Comparison of ENCODE assay signal across 8 cellular contexts in genomic region chr12:53452159-53453077, GRCh38. TPM values are rescaled to one million over a fixed set of nuclear protein-coding genes. Genes with fewer than 3 reads are reported as not detected.
A peak's percentile ranks its signal among the peaks of the same experiment; 100 is the strongest.
DNase-seq lines count a peak whose midpoint lies in the region; ATAC-seq and TF ChIP-seq lines count a peak whose summit lies in the region.

No MANE protein-coding gene starts in this region.

- H3K36me3 Mint-ChIP-seq in activated T-cell treated with anti-CD3 and anti-CD28 coated beads, Interleukin-2, amount 50 U/mL, for 4 hours (ENCODE audit: insufficient read depth) = peaks cover 41% of the 10 kb centered on the region

- 1% methylated on average over 43 to 69 of the region's 82 CpGs for WGBS in esophagus, 2 donors

- peak overlapping the region; percentile 99 for H3K4me2 ChIP-seq in OCI-LY1 (ENCODE audit: low read length)

- H3K9ac ChIP-seq in OCI-LY1 (ENCODE audit: low read length) (peak overlapping the region; percentile 100), mucosa of stomach (ENCODE audit: low read length) (peak overlapping the region; percentile 92)

- H3K4me1 ChIP-seq in OCI-LY1 (ENCODE audit: insufficient read depth, low read length, severe bottlenecking) (peaks cover 34% of the 10 kb centered on the region), esophagus (ENCODE audit: control insufficient read depth in 2 of 2, insufficient read depth in 2 of 2, low read length in 1 of 2) (peaks cover 0 to 3% of the 10 kb centered on the region in 2 donors), mucosa of stomach (ENCODE audit: control insufficient read depth, insufficient read depth, low read length) (peaks cover 5% of the 10 kb centered on the region)

- no peaks in the 10 kb centered on the region for H3K9me2 ChIP-seq in OCI-LY1 (ENCODE audit: low read depth, low read length)

- H3K27me3 ChIP-seq in OCI-LY1 (ENCODE audit: insufficient read depth, low read length) (no peaks in the 10 kb centered on the region), esophagus (ENCODE audit: control insufficient read depth in 1 of 2, insufficient read depth in 2 of 2, low read length in 2 of 2) (no peaks in the 10 kb centered on the region), mucosa of stomach (ENCODE audit: control insufficient read depth, insufficient read depth, low read length) (no peaks in the 10 kb centered on the region)

- peaks cover 38% of the 10 kb centered on the region for H3K79me2 ChIP-seq in OCI-LY1 (ENCODE audit: insufficient read depth, low read length)

- no peaks in the 10 kb centered on the region for H3K9me3 Mint-ChIP-seq in activated T-cell treated with anti-CD3 and anti-CD28 coated beads, Interleukin-2, amount 50 U/mL, for 4 hours

- H2AFZ ChIP-seq in OCI-LY1 (ENCODE audit: low read length) = no peak overlapping the region

- H3F3A ChIP-seq in OCI-LY1 (ENCODE audit: insufficient read depth, low read length) = no peaks in the 10 kb centered on the region

- H3K27ac ChIP-seq in OCI-LY1 (ENCODE audit: low read depth, low read length, poor library complexity, severe bottlenecking) (peak overlapping the region; percentile 88), esophagus (ENCODE audit: low read depth in 2 of 2, low read length in 1 of 2) (peak overlapping the region; percentile 97 to 99)

- H3K27me3 Mint-ChIP-seq in activated T-cell treated with anti-CD3 and anti-CD28 coated beads, Interleukin-2, amount 50 U/mL, for 4 hours (ENCODE audit: low read depth) = no peaks in the 10 kb centered on the region

- peak; percentile 39 for TF ChIP-seq CTCF in GM10266 (IDR thresholded peaks at IDR 0.05; ENCODE audit: control insufficient read depth, insufficient read depth, low read depth, missing control alignments)
- peak; percentile 60 for TF ChIP-seq CTCF in OCI-LY1 (IDR thresholded peaks at IDR 0.05; ENCODE audit: low read length)

- H3K9me3 ChIP-seq in OCI-LY1 (ENCODE audit: low read length) (no peaks in the 10 kb centered on the region), esophagus (ENCODE audit: control insufficient read depth in 2 of 2, insufficient read depth in 1 of 2, low read depth in 1 of 2, low read length in 1 of 2) (no peaks in the 10 kb centered on the region), mucosa of stomach (ENCODE audit: control insufficient read depth, low read length) (no peaks in the 10 kb centered on the region)

- peaks cover 19% of the 10 kb centered on the region for H4K20me1 ChIP-seq in OCI-LY1 (ENCODE audit: insufficient read depth, low read length)

- ATAC-seq in activated T-cell treated with anti-CD3 and anti-CD28 coated beads, Interleukin-2, amount 50 U/mL, for 4 hours = peak; percentile 41 to 43

- H3K4me3 ChIP-seq in OCI-LY1 (ENCODE audit: low read depth, low read length, poor library complexity, severe bottlenecking) (peak overlapping the region; percentile 99), esophagus (ENCODE audit: low read depth in 1 of 2, low read length in 2 of 2) (peak overlapping the region; percentile 81 to 85), mucosa of stomach (ENCODE audit: low read length) (peak overlapping the region; percentile 61)

- H3K4me1 Mint-ChIP-seq in activated T-cell treated with anti-CD3 and anti-CD28 coated beads, Interleukin-2, amount 50 U/mL, for 4 hours (ENCODE audit: low read depth) = peaks cover 35% of the 10 kb centered on the region

- H3K4me3 Mint-ChIP-seq in activated T-cell treated with anti-CD3 and anti-CD28 coated beads, Interleukin-2, amount 50 U/mL, for 4 hours = peak overlapping the region; percentile 92

- peaks cover 64% of the 10 kb centered on the region for H3K36me3 ChIP-seq in OCI-LY1 (ENCODE audit: insufficient read depth, low read length)
- H3K36me3 ChIP-seq in esophagus (ENCODE audit: control insufficient read depth in 2 of 2, insufficient read depth in 2 of 2, low read length in 1 of 2) = peaks cover 8 to 16% of the 10 kb centered on the region in 2 donors
- no peaks in the 10 kb centered on the region for H3K36me3 ChIP-seq in mucosa of stomach (ENCODE audit: control insufficient read depth, insufficient read depth, low read length)

- DNase-seq in GM10266 (ENCODE audit: extremely low spot score) = peak; percentile 87
- DNase-seq in HS-27A (ENCODE audit: low read depth) = peak; percentile 58
- DNase-seq in activated T-cell treated with anti-CD3 and anti-CD28 coated beads, Interleukin-2, amount 50 U/mL, for 4 hours = peak; percentile 72
- DNase-seq in stimulated activated CD8-positive, alpha-beta memory T cell treated with anti-CD3 and anti-CD28 coated beads, Interleukin-4, amount 100 ng/mL, for 24 hours (ENCODE audit: low read depth) = peak; percentile 66
- no peak for DNase-seq in OCI-M2 (lab: John Stamatoyannopoulos, UW; ENCODE audit: unreplicated experiment)

RNA-seq across cellular contexts. Expression of gene PCBP2, which starts 0.5 kb away (rescaled TPM):
- 1,000 to 10,000 TPM; 1,031 to 1,084 (median 1,084) TPM for total RNA-seq in activated T-cell treated with anti-CD3 and anti-CD28 coated beads, Interleukin-2, amount 50 U/mL, for 4 hours
- 100 to 1,000 TPM; 330 to 344 TPM for polyA plus RNA-seq in esophagus

RNA-seq across cellular contexts. Expression of gene PRR13, which starts 10.9 kb away (rescaled TPM):
- 100 to 1,000 TPM; 269 to 284 (median 284) TPM for total RNA-seq in activated T-cell treated with anti-CD3 and anti-CD28 coated beads, Interleukin-2, amount 50 U/mL, for 4 hours
- polyA plus RNA-seq in esophagus = 100 to 1,000 TPM in 1 of 2 donors, 10 to 100 TPM in 1; 73.8 to 119 TPM

RNA-seq across cellular contexts. Expression of gene AMHR2, which starts 28.8 kb away (rescaled TPM):
- not detected for total RNA-seq in activated T-cell treated with anti-CD3 and anti-CD28 coated beads, Interleukin-2, amount 50 U/mL, for 4 hours
- under 1 TPM in 1 of 2 donors, not detected in 1; 0.08 TPM for polyA plus RNA-seq in esophagus

RNA-seq across cellular contexts. Expression of gene MAP3K12, which starts 46.8 kb away (rescaled TPM):
- 1 to 10 TPM; 6.5 to 8.4 (median 7.7) TPM for total RNA-seq in activated T-cell treated with anti-CD3 and anti-CD28 coated beads, Interleukin-2, amount 50 U/mL, for 4 hours
- polyA plus RNA-seq in esophagus = 1 to 10 TPM; 6.2 to 8.5 TPM

RNA-seq across cellular contexts. Expression of gene TARBP2, which starts 48.7 kb away (rescaled TPM):
- 10 to 100 TPM; 62.6 to 71.4 (median 64.3) TPM for total RNA-seq in activated T-cell treated with anti-CD3 and anti-CD28 coated beads, Interleukin-2, amount 50 U/mL, for 4 hours
- 10 to 100 TPM; 20.1 to 24.8 TPM for polyA plus RNA-seq in esophagus
